In genomic region chr1:209827384-209828261, GRCh38 we compare ENCODE assay signal across 8 cellular contexts.
DNase-seq lines count a peak whose midpoint lies in the region; ATAC-seq lines count a peak whose summit lies in the region.

TSS of gene UTP25 (plus strand) at chr1:209827972. CDS start at chr1:209828064, 92 bp downstream.

- H3K27me3 ChIP-seq in effector memory CD4-positive, alpha-beta T cell (replicated peaks; ENCODE audit: control insufficient read depth, insufficient read depth, low read length, poor library complexity, severe bottlenecking) = no peaks in the 10 kb centered on the region

- ATAC-seq in GM19468 (IDR thresholded peaks at IDR 0.05; ENCODE audit: extremely low read depth, unreplicated experiment) = peak; percentile 87

- no peaks in the 10 kb centered on the region for H3K9me3 ChIP-seq in effector memory CD4-positive, alpha-beta T cell (ENCODE audit: control insufficient read depth, low read length)

- peak within 1 kb of the TSS; percentile 74 for H3K4me3 ChIP-seq in effector memory CD4-positive, alpha-beta T cell (ENCODE audit: insufficient read depth, low read depth, low read length, poor library complexity, severe bottlenecking)

- peaks cover 8% of the 10 kb centered on the region for H3K36me3 ChIP-seq in effector memory CD4-positive, alpha-beta T cell (ENCODE audit: control insufficient read depth, insufficient read depth, low read length)

- peaks cover 3% of the 10 kb centered on the region for H3K4me1 ChIP-seq in effector memory CD4-positive, alpha-beta T cell (ENCODE audit: control insufficient read depth, insufficient read depth, low read length, poor library complexity, severe bottlenecking)

- DNase-seq in COLO829 (ENCODE audit: low spot score) (peak; percentile 95), HS-5 (ENCODE audit: low read depth) (peak; percentile 93), NK-92 (lab: John Stamatoyannopoulos, UW; ENCODE audit: unreplicated experiment) (peak; percentile 44), medulla oblongata (ENCODE audit: extremely low spot score) (peak; percentile 96)
- DNase-seq in activated CD8-positive, alpha-beta memory T cell treated with anti-CD3 and anti-CD28 coated beads for 1 hour (ENCODE audit: extremely low read depth in 1 of 2, low read depth in 1 of 2) = peak; percentile 74 to 78
- peak; percentile 81 to 88 (median 86) for DNase-seq in effector memory CD4-positive, alpha-beta T cell
- DNase-seq in stimulated activated CD8-positive, alpha-beta memory T cell treated with anti-CD3 and anti-CD28 coated beads, Interleukin-12 subunit alpha, Interleukin-12 subunit beta, amount 100 ng/mL, for 1 hour (ENCODE audit: low read depth) = peak; percentile 88

- H3K27ac ChIP-seq in effector memory CD4-positive, alpha-beta T cell (ENCODE audit: insufficient read depth, low read length, poor library complexity, severe bottlenecking) = peak within 1 kb of the TSS; percentile 75

Comparison
In these comparisons a context has a peak if more than half of its experiments do, and no peak if none do; other contexts are left out.
1. Peak in every context shown above with its lines: DNase-seq, ATAC-seq, H3K4me3 ChIP-seq and H3K27ac ChIP-seq.
2. DNase-seq: peak in every context shown above with its lines; median percentile 96 in medulla oblongata; 95 in COLO829; 93 in HS-5; 88 in stimulated activated CD8-positive, alpha-beta memory T cell treated with anti-CD3 and anti-CD28 coated beads, Interleukin-12 subunit alpha, Interleukin-12 subunit beta, amount 100 ng/mL, for 1 hour; 86 in effector memory CD4-positive, alpha-beta T cell; 76 in activated CD8-positive, alpha-beta memory T cell treated with anti-CD3 and anti-CD28 coated beads for 1 hour; 44 in NK-92.